8 cellular contexts compared by ENCODE assay signal in genomic region chr13:30112602-30113435, GRCh38.
A peak's percentile ranks its signal among the peaks of the same experiment; 100 is the strongest.
DNase-seq lines count a peak whose midpoint lies in the region; TF ChIP-seq lines count a peak whose summit lies in the region.

No MANE protein-coding gene starts in this region.

- no peaks in the 10 kb centered on the region for H3K27me3 ChIP-seq in subcutaneous abdominal adipose tissue (ENCODE audit: control insufficient read depth in 5 of 5, insufficient read depth in 4 of 5, low read length in 5 of 5)

- H3K4me1 ChIP-seq in subcutaneous abdominal adipose tissue (ENCODE audit: control insufficient read depth in 5 of 5, insufficient read depth in 5 of 5, low read length in 5 of 5): peaks cover 2 to 37% (median 19%) of the 10 kb centered on the region in 5 donors

- H3K9me3 ChIP-seq in subcutaneous abdominal adipose tissue (ENCODE audit: control insufficient read depth in 5 of 5, low read length in 5 of 5): no peaks in the 10 kb centered on the region

- H3K9ac ChIP-seq in subcutaneous abdominal adipose tissue (ENCODE audit: low read length in 5 of 5): peak overlapping the region in 1 of 5 donors; percentile 13

- peak; percentile 86 for DNase-seq in AG20443 (ENCODE audit: low spot score)
- peak; percentile 69 for DNase-seq in GM19238 (ENCODE audit: insufficient read length, low spot score)
- peak; percentile 37 for DNase-seq in LNCaP clone FGC (ENCODE audit: low read depth)
- DNase-seq in SHP77 treated with DMSO at 0.1 percent for 48 hours (lab: John Stamatoyannopoulos, UW): peak; percentile 46
- DNase-seq in activated T-helper 9 cell treated with anti-CD3 and anti-CD28 coated beads, Interleukin-2, amount 50 U/mL, for 16 hours (ENCODE audit: low read depth): peak; percentile 70
- DNase-seq in fibroblast of villous mesenchyme (ENCODE audit: low read depth): peak; percentile 90
- peak in 54 of 56 donors; percentile 7 to 86 (median 58) for DNase-seq in nucleus accumbens (lab: John Stamatoyannopoulos, UW)

- H3K36me3 ChIP-seq in subcutaneous abdominal adipose tissue (ENCODE audit: control insufficient read depth in 5 of 5, insufficient read depth in 5 of 5, low read length in 5 of 5): no peaks in the 10 kb centered on the region

- H3K27ac ChIP-seq in subcutaneous abdominal adipose tissue (ENCODE audit: low read depth, low read length): peak overlapping the region; percentile 38

- H3K4me3 ChIP-seq in LNCaP clone FGC (ENCODE audit: low read depth, low read length) (no peak overlapping the region; the same call in 1 of the 2 replicates), fibroblast of villous mesenchyme (ENCODE audit: low read depth, low read length) (peak overlapping the region; percentile 30), subcutaneous abdominal adipose tissue (ENCODE audit: low read depth in 1 of 5, low read length in 5 of 5) (peak overlapping the region in 1 of 5 donors; percentile 20)

- TF ChIP-seq CTCF in LNCaP clone FGC (IDR thresholded peaks at IDR 0.05; ENCODE audit: control insufficient read depth, extremely low read depth, insufficient read depth): peak; percentile 92
- TF ChIP-seq CTCF in fibroblast of villous mesenchyme (IDR thresholded peaks at IDR 0.05; ENCODE audit: insufficient read depth, low read depth, low read length): peak; percentile 100

Comparison
In these comparisons a context has a peak if more than half of its experiments do, and no peak if none do; other contexts are left out.
1. DNase-seq: peak in every context shown above with its lines; median percentile 90 in fibroblast of villous mesenchyme; 86 in AG20443; 70 in activated T-helper 9 cell treated with anti-CD3 and anti-CD28 coated beads, Interleukin-2, amount 50 U/mL, for 16 hours; 69 in GM19238; 58 in nucleus accumbens; 46 in SHP77 treated with DMSO at 0.1 percent for 48 hours; 37 in LNCaP clone FGC.